8 cellular contexts compared by ENCODE assay signal in genomic region chr6:87155920-87156600, GRCh38.
A peak's percentile ranks its signal among the peaks of the same experiment; 100 is the strongest.
DNase-seq lines count a peak whose midpoint lies in the region; TF ChIP-seq lines count a peak whose summit lies in the region.

No MANE protein-coding gene starts in this region.

- no peaks in the 10 kb centered on the region for H3K27me3 ChIP-seq in ACC112 (ENCODE audit: insufficient read depth, low read length)

- peak overlapping the region; percentile 83 for H3K27ac ChIP-seq in ACC112 (ENCODE audit: low read depth, low read length)

- peaks cover 72% of the 10 kb centered on the region for H3K79me2 ChIP-seq in ACC112 (ENCODE audit: control insufficient read depth, insufficient read depth, low read length, unreplicated experiment)

- peak overlapping the region; percentile 84 for H3K4me3 ChIP-seq in ACC112 (ENCODE audit: low read depth, low read length)
- H3K4me3 ChIP-seq in iPS-11a (ENCODE audit: low read depth, low read length): peak overlapping the region; percentile 96
- peak overlapping the region; percentile 82 for H3K4me3 ChIP-seq in skeletal muscle cell (ENCODE audit: low read depth, low read length)

- peak overlapping the region; percentile 26 for H2AFZ ChIP-seq in ACC112 (ENCODE audit: low read length, unreplicated experiment)

- in situ Hi-C loops in GM13976 (cut with MboI; ENCODE audit: low sequenced_read_pairs, unreplicated experiment): no loop called here

- DNase-seq in GM13976 (ENCODE audit: low spot score) (peak; percentile 47), HS-27A (ENCODE audit: low read depth) (peak; percentile 4), T-helper 1 cell (peak; percentile 29 to 55 (median 48)), astrocyte of the hippocampus (ENCODE audit: low read depth, low spot score) (peak; percentile 77), skeletal muscle cell (ENCODE audit: low read depth) (peak; percentile 15), NCI-H2081 treated with DMSO at 0.1 percent for 48 hours (lab: John Stamatoyannopoulos, UW) (no peak)

- no peak for TF ChIP-seq CTCF in GM13976 (IDR thresholded peaks at IDR 0.05; ENCODE audit: borderline replicate concordance, control extremely low read depth, extremely low read depth, insufficient read depth, missing control alignments)

- no peaks in the 10 kb centered on the region for H3K36me3 ChIP-seq in ACC112 (ENCODE audit: insufficient read depth, low read length)

- H3K4me1 ChIP-seq in ACC112 (ENCODE audit: control insufficient read depth, insufficient read depth, low read length, unreplicated experiment): peaks cover 15% of the 10 kb centered on the region
